Comparison of ENCODE assay signal across 28 cellular contexts in the genomic region with DNA sequence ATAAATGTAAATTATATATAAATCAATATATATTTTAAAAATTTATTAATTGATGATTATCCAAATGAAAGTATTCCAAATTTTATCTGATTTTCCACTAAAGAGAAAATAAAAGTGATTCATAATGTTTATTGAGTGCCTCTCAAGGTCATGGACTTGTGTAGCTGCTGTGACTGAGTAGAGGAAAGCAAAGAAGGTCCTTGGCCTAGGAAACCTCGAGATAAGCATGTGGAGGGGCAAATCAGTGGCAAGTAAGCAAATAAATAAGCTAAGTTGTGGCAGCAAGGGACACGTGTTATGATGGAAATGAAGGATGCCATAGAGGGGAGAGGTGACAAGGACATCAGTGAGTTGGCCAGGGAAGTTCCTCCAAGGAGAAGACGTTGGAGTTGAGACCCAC.
"Had no signal": no experiment of that assay in that cellular context is flagged by ENCODE, and none has a peak within 500 bp of the region (broad histone marks: within the 10 kb centered on the region; RNA-seq: fewer than 3 reads in every experiment).

No MANE protein-coding gene starts in this region.

- H3K9me3 ChIP-seq: left lung, lower lobe of right lung, neutrophil, ovary, right atrium auricular region, right lobe of liver, suprapubic skin, thoracic aorta, tibial artery, upper lobe of right lung had no signal

- H3K36me3 Mint-ChIP-seq: naive thymus-derived CD8-positive, alpha-beta T cell; neural progenitor cell; stimulated activated naive B cell treated with anti-CD40 and anti-IgM and Interleukin-4, amounts not matched to agents 10 μg/mL and 1 μg/mL and 100 μg/mL, for 72 hours had no signal

- H3K4me1 Mint-ChIP-seq: naive thymus-derived CD8-positive, alpha-beta T cell; nephron; stimulated activated naive B cell treated with anti-CD40 and anti-IgM and Interleukin-4, amounts not matched to agents 10 μg/mL and 1 μg/mL and 100 μg/mL, for 72 hours had no signal

- ATAC-seq: left colon; left lung; lower lobe of right lung; naive thymus-derived CD8-positive, alpha-beta T cell; right lobe of liver; stimulated activated naive B cell treated with anti-CD40 and anti-IgM and Interleukin-4, amounts not matched to agents 10 μg/mL and 1 μg/mL and 100 μg/mL, for 72 hours; stimulated activated naive CD8-positive, alpha-beta T cell treated with anti-CD3 and anti-CD28 coated beads, Interleukin-15, Interleukin-2, amounts not matched to agents 100 U/mL and 50 U/mL, for 24 hours; upper lobe of right lung had no signal

- H3K4me3 ChIP-seq: left lung, lower lobe of right lung, neural progenitor cell, ovary, right atrium auricular region, right lobe of liver, smooth muscle cell, suprapubic skin, thoracic aorta, tibial artery, upper lobe of right lung had no signal

- H3K27ac Mint-ChIP-seq: nephron; neural progenitor cell; progenitor cell of endocrine pancreas; stimulated activated naive B cell treated with anti-CD40 and anti-IgM and Interleukin-4, amounts not matched to agents 10 μg/mL and 1 μg/mL and 100 μg/mL, for 72 hours had no signal

- H3K27ac ChIP-seq: left lung, lower lobe of right lung, neural progenitor cell, neutrophil, ovary, right atrium auricular region, right lobe of liver, suprapubic skin, thoracic aorta, tibial artery, upper lobe of right lung had no signal

- FAIRE-seq: keratinocyte, urothelium cell line had no signal

- H3K4me1 ChIP-seq: left lung, lower lobe of right lung, neural progenitor cell, right atrium auricular region, right lobe of liver, suprapubic skin, tibial artery, upper lobe of right lung had no signal

- H3K36me3 ChIP-seq: left lung, lower lobe of right lung, neural progenitor cell, neutrophil, ovary, right atrium auricular region, right lobe of liver, suprapubic skin, thoracic aorta, tibial artery, upper lobe of right lung had no signal

- H3K4me3 Mint-ChIP-seq: naive thymus-derived CD8-positive, alpha-beta T cell; nephron; neural progenitor cell; stimulated activated naive B cell treated with anti-CD40 and anti-IgM and Interleukin-4, amounts not matched to agents 10 μg/mL and 1 μg/mL and 100 μg/mL, for 72 hours had no signal

- H3K9me3 Mint-ChIP-seq: nephron, neural progenitor cell had no signal

- H3K27me3 ChIP-seq: left lung, neural progenitor cell, neutrophil, ovary, right atrium auricular region, right lobe of liver, suprapubic skin, tibial artery, upper lobe of right lung had no signal

- DNase-seq: hippocampal formation; left colon; left lung; lower lobe of right lung; mammary epithelial cell; mesenchymal stem cell; naive thymus-derived CD8-positive, alpha-beta T cell; ovary; right lobe of liver; stimulated activated CD4-positive, alpha-beta T cell treated with anti-CD3 and anti-CD28 coated beads, Interleukin-1b, Interleukin-23, amount 100 ng/mL, for 48 hours; stimulated activated CD4-positive, alpha-beta T cell treated with anti-CD3 and anti-CD28 coated beads, Interleukin-2, amount 100 ng/mL, for 48 hours; stimulated activated CD4-positive, alpha-beta T cell treated with anti-CD3 and anti-CD28 coated beads, Interleukin-4, amount 100 ng/mL, for 4 hours; stimulated activated CD8-positive, alpha-beta memory T cell treated with anti-CD3 and anti-CD28 coated beads, Interleukin-4, amount 100 ng/mL, for 48 hours; stimulated activated naive B cell treated with anti-CD40 and anti-IgM and Interleukin-4, amounts not matched to agents 10 μg/mL and 1 μg/mL and 100 μg/mL, for 72 hours; stimulated activated naive CD8-positive, alpha-beta T cell treated with anti-CD3 and anti-CD28 coated beads, Interleukin-15, Interleukin-2, amounts not matched to agents 100 U/mL and 50 U/mL, for 24 hours; tibial artery; trophoblast cell; upper lobe of right lung had no signal
